In genomic region chr14:80074905-80075304, GRCh38 we compare ENCODE assay signal across 20 cellular contexts.
DNase-seq lines count a peak whose midpoint lies in the region; ATAC-seq, FAIRE-seq and TF ChIP-seq lines count a peak whose summit lies in the region.
"Had no signal": no experiment of that assay in that cellular context is flagged by ENCODE, and none has a peak within 500 bp of the region (broad histone marks: within the 10 kb centered on the region; RNA-seq: fewer than 3 reads in every experiment).

No MANE protein-coding gene starts in this region.

- H3K36me3 ChIP-seq in HepG2 (replicated peaks in 1 of 2; ENCODE audit: control insufficient read depth in 1 of 2, insufficient read depth in 2 of 2, low read length in 2 of 2) (no peaks in the 10 kb centered on the region), right lobe of liver (no peaks in the 10 kb centered on the region), K562 (ENCODE audit: control insufficient read depth, insufficient read depth, low read length) (no peaks in the 10 kb centered on the region)
- H3K36me3 ChIP-seq: BE2C, BLaER1 had no signal

- H2AFZ ChIP-seq in HepG2 (ENCODE audit: low read length) (no peak overlapping the region), K562 (ENCODE audit: low read depth, low read length) (no peak overlapping the region)

- no peak overlapping the region for H3K4me3 ChIP-seq in HepG2 (replicated peaks in 1 of 3; ENCODE audit: insufficient read depth in 1 of 3, low read depth in 2 of 3, low read length in 3 of 3)
- no peak overlapping the region for H3K4me3 ChIP-seq in right lobe of liver
- H3K4me3 ChIP-seq in K562: no peak overlapping the region
- H3K4me3 ChIP-seq: BLaER1 had no signal

- TF ChIP-seq CTCF in HepG2 (CRISPR knock-in tag; IDR thresholded peaks at IDR 0.05) (no peak), right lobe of liver (IDR thresholded peaks at IDR 0.05) (no peak), K562 (IDR thresholded peaks at IDR 0.05 in 2 of 3, conservative IDR thresholded peaks at IDR 0.05 in 1 of 3; ENCODE audit: insufficient read depth in 2 of 3, low read depth in 1 of 3, low read length in 3 of 3) (no peak)

- DNase-seq in HepG2 (ENCODE audit: low spot score) (no peak), right lobe of liver (no peak), K562 (ENCODE audit: extremely low read depth in 1 of 4, low spot score in 3 of 4) (no peak), DMS153 (lab: John Stamatoyannopoulos, UW) (no peak)
- no peak for DNase-seq in activated T-cell treated with anti-CD3 and anti-CD28 coated beads, Interleukin-2, amount 50 U/mL, for 1 hour
- DNase-seq: ACHN; BE2C; C1 segment of cervical spinal cord; CD4-positive, alpha-beta memory T cell; CD4-positive, CD25-positive, alpha-beta regulatory T cell; CD8-positive, alpha-beta memory T cell; COR-L47; DMS 273 treated with DMSO at 0.1 percent for 48 hours; DMS79 treated with DMSO at 0.1 percent for 48 hours; GF-D8 had no signal

- H3K4me1 ChIP-seq in HepG2 (ENCODE audit: insufficient read depth, low read length) (no peaks in the 10 kb centered on the region), right lobe of liver (no peaks in the 10 kb centered on the region), K562 (replicated peaks in 1 of 2; ENCODE audit: control insufficient read depth in 2 of 2, insufficient read depth in 2 of 2, low read length in 2 of 2) (no peaks in the 10 kb centered on the region)
- H3K4me1 ChIP-seq: BE2C, BLaER1 had no signal

- TF ChIP-seq RAD21 in HepG2 (CRISPR knock-in tag; IDR thresholded peaks at IDR 0.05) (no peak), K562 (CRISPR knock-in tag; conservative IDR thresholded peaks at IDR 0.05 in 1 of 2, IDR thresholded peaks at IDR 0.05 in 1 of 2) (no peak)

- in situ Hi-C loops in HepG2 (cut with HindIII; ENCODE audit: extremely low pct_ligation_motif_present, low pct_unique_long_range_greater_than_20kb): loop anchor here (25.0 kb wide), 1 partner anchor 787 kb away; no protein-coding TSS in a partner anchor
- in situ Hi-C loops in K562 (cut with MboI): no loop called here

- TF ChIP-seq POLR2A in HepG2 (IDR thresholded peaks at IDR 0.05; ENCODE audit: insufficient read depth in 1 of 2, low read depth in 2 of 2, low read length in 2 of 2) (no peak), right lobe of liver (IDR thresholded peaks at IDR 0.05) (no peak), K562 (conservative IDR thresholded peaks at IDR 0.05) (no peak)

- POLR2A ChIA-PET in HepG2 (lab: Yijun Ruan, JAX): no interaction called here
- POLR2A ChIA-PET in K562 (lab: Yijun Ruan, JAX): no interaction called here

- H3K9me1 ChIP-seq in K562 (ENCODE audit: control insufficient read depth, insufficient read depth, low read length): no peaks in the 10 kb centered on the region

- no peak for TF ChIP-seq EP300 in HepG2 (IDR thresholded peaks at IDR 0.05; ENCODE audit: low read depth in 2 of 2, low read length in 2 of 2)
- no peak for TF ChIP-seq EP300 in HepG2 (CRISPR knock-in tag; IDR thresholded peaks at IDR 0.05; ENCODE audit: borderline replicate concordance)
- no peak for TF ChIP-seq EP300 in K562 (IDR thresholded peaks at IDR 0.05; ENCODE audit: low read length)

- WGBS in HepG2 (ENCODE audit: low lambda C conversion rate): 58% methylated on average over 1 of the region's 1 CpG
- 88% methylated on average over 1 of the region's 1 CpG for WGBS in right lobe of liver (ENCODE audit: insufficient coverage, low coverage, low lambda C conversion rate, missing lambda C conversion rate)
- WGBS in K562 (ENCODE audit: insufficient coverage, low coverage, missing lambda C conversion rate): 0% methylated on average over 1 of the region's 1 CpG

- H3K4me2 ChIP-seq in HepG2 (ENCODE audit: low read depth, low read length) (no peak overlapping the region), K562 (ENCODE audit: insufficient read depth, low read length) (no peak overlapping the region)
- H3K4me2 ChIP-seq: BLaER1 had no signal

- peaks cover 76% of the 10 kb centered on the region for H3K9me3 ChIP-seq in HepG2 (ENCODE audit: low read length)
- H3K9me3 ChIP-seq in right lobe of liver: no peaks in the 10 kb centered on the region
- no peaks in the 10 kb centered on the region for H3K9me3 ChIP-seq in K562 (replicated peaks; ENCODE audit: control insufficient read depth, insufficient read depth, low read depth, low read length)
- H3K9me3 ChIP-seq: BE2C had no signal

- no peak for ATAC-seq in HepG2
- no peak for ATAC-seq in right lobe of liver
- no peak for ATAC-seq in K562

- BruUV-seq in HepG2 (replicated peaks; lab: Mats Ljungman, UMichigan) (no TSS peak), K562 (replicated peaks; lab: Mats Ljungman, UMichigan) (no TSS peak)

- intact Hi-C loops in HepG2 (cut with micrococcal nuclease; ENCODE audit: unreplicated experiment) (no loop called here), right lobe of liver (cut with DNase I) (no loop called here), K562 (cut with micrococcal nuclease) (no loop called here)

- H3K27ac ChIP-seq in HepG2 (ENCODE audit: extremely low read length, insufficient read depth, low read length): no peak overlapping the region
- H3K27ac ChIP-seq in right lobe of liver: no peak overlapping the region
- H3K27ac ChIP-seq in K562 (ENCODE audit: extremely low read depth, low read depth, low read length): no peak overlapping the region
- H3K27ac ChIP-seq: 22Rv1, BLaER1 had no signal

- H3K27me3 ChIP-seq in HepG2 (ENCODE audit: control insufficient read depth in 1 of 2, insufficient read depth in 2 of 2, low read length in 2 of 2): no peaks in the 10 kb centered on the region
- no peaks in the 10 kb centered on the region for H3K27me3 ChIP-seq in right lobe of liver
- no peaks in the 10 kb centered on the region for H3K27me3 ChIP-seq in K562 (ENCODE audit: control insufficient read depth in 2 of 2, insufficient read depth in 2 of 2, low read length in 2 of 2)
- H3K27me3 ChIP-seq: BE2C, BLaER1 had no signal

- CTCF ChIA-PET in HepG2 (lab: Yijun Ruan, JAX; ENCODE audit: low intra/inter-chr PET ratio, low total read pairs): no interaction called here
- CTCF ChIA-PET in K562 (lab: Yijun Ruan, JAX; ENCODE audit: low intra/inter-chr PET ratio): no interaction called here

- FAIRE-seq in HepG2 (lab: Jason Lieb, UNC): no peak
- FAIRE-seq in K562 (lab: Jason Lieb, UNC): no peak
- FAIRE-seq: G401.6, GM12891, GM19239 had no signal

- H4K20me1 ChIP-seq in HepG2 (ENCODE audit: insufficient read depth, low read length): no peaks in the 10 kb centered on the region
- no peaks in the 10 kb centered on the region for H4K20me1 ChIP-seq in K562 (replicated peaks; ENCODE audit: control insufficient read depth, insufficient read depth, low read length)
- H4K20me1 ChIP-seq: BLaER1 had no signal

- no peaks in the 10 kb centered on the region for H3K79me2 ChIP-seq in HepG2 (ENCODE audit: insufficient read depth, low read length)
- H3K79me2 ChIP-seq in K562 (ENCODE audit: control insufficient read depth, insufficient read depth, low read length): no peaks in the 10 kb centered on the region

- H3K9ac ChIP-seq in HepG2 (ENCODE audit: insufficient read depth, low read depth, low read length) (no peak overlapping the region), K562 (ENCODE audit: insufficient read depth in 1 of 2, low read depth in 2 of 2, low read length in 2 of 2) (no peak overlapping the region)
- H3K9ac ChIP-seq: BLaER1 had no signal

TF ChIP-seq in HepG2, 621 proteins besides CTCF, POLR2A, EP300 and RAD21:
- TF ChIP-seq MAFF (IDR thresholded peaks at IDR 0.05; ENCODE audit: low read depth, low read length): peak; percentile 96
- no peak for TF ChIP-seq ZNF207 (IDR thresholded peaks at IDR 0.05; ENCODE audit: borderline replicate concordance)
- TF ChIP-seq MAFK (conservative IDR thresholded peaks at IDR 0.05 in 1 of 2, IDR thresholded peaks at IDR 0.05 in 1 of 2; ENCODE audit: low read length in 2 of 2): peak; percentile 95 to 98
- TF ChIP-seq ZNF225 (CRISPR knock-in tag; IDR thresholded peaks at IDR 0.05): no peak

TF ChIP-seq in K562, 482 proteins besides CTCF, POLR2A, EP300 and RAD21 (continues in another document):
- TF ChIP-seq PHB (CRISPR knock-in tag; IDR thresholded peaks at IDR 0.05) (no peak), ZNF584 (CRISPR knock-in tag; IDR thresholded peaks at IDR 0.05; ENCODE audit: low read depth) (no peak), TGIF2 (CRISPR knock-in tag; IDR thresholded peaks at IDR 0.05) (no peak), HNRNPK (IDR thresholded peaks at IDR 0.05; ENCODE audit: low read depth, low read length, poor library complexity, severe bottlenecking) (no peak), ZHX1 (conservative IDR thresholded peaks at IDR 0.05; ENCODE audit: low read length) (no peak), ADNP (tag; IDR thresholded peaks at IDR 0.05) (no peak), MAFF (IDR thresholded peaks at IDR 0.05; ENCODE audit: low read length) (peak; percentile 73), E2F4 (CRISPR knock-in tag; IDR thresholded peaks at IDR 0.05; ENCODE audit: low read depth) (no peak), HCFC1 (IDR thresholded peaks at IDR 0.05; ENCODE audit: low read depth, low read length) (no peak), BRD9 (IDR thresholded peaks at IDR 0.05; ENCODE audit: low read depth, partially characterized antibody) (no peak)

Comparison
In these comparisons a context has a peak if more than half of its experiments do, and no peak if none do; other contexts are left out.
1. Of the 241 proteins assayed by ChIP-seq in both HepG2 and K562: peak only in HepG2: none; only in K562: none; in both: MAFF and MAFK; in neither: 239.